Comparison of ENCODE assay signal across 1 cellular context in the genomic region with DNA sequence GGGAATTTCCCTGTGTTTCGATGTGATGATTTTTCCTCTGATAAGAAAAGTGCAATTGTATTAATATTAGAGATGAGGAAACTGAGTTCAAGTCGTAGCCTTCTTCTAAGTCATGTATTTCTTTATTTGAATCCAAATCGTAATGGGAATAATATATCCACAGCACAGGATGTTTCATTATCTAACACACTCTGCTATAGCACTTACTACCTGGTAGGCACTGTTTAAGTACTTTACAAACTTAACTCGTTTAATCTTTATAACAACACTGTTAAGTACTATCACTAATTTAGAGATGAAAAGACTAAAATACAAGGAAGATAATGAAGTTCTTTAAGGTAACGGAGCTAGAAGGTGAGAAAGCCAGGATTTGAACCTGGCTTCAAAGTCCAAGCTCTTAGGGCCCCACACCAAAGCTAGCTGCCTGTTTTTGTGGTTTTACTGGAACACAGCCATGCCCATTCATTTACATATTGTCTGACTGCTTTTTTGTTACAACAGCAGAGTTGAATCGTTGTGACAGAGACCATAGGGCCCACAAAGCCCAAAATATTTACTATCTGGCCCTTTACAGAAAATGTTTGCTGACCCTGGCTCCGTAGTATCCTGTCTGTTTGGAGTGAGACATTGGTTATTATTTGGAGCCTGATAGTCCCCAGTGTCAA.
TF ChIP-seq lines count a peak whose summit lies in the region.

No MANE protein-coding gene starts in this region.

TF ChIP-seq in HepG2, 621 proteins besides CTCF, POLR2A, EP300 and RAD21 (continued from another document and continues in another):
- TF ChIP-seq, protein P1, sequence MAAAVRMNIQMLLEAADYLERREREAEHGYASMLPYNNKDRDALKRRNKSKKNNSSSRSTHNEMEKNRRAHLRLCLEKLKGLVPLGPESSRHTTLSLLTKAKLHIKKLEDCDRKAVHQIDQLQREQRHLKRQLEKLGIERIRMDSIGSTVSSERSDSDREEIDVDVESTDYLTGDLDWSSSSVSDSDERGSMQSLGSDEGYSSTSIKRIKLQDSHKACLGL (CRISPR knock-in tag; IDR thresholded peaks at IDR 0.05), result no peak
- 0 out of 2 replicates have a peak, but pooled peaks have one; percentile 41 for TF ChIP-seq ZZZ3 (CRISPR knock-in tag; IDR thresholded peaks at IDR 0.05; ENCODE audit: borderline replicate concordance)
- peak; percentile 73; the same call in 1 of the 2 replicates for TF ChIP-seq TBX3 (IDR thresholded peaks at IDR 0.05; ENCODE audit: borderline replicate concordance)
- TF ChIP-seq, protein P2, sequence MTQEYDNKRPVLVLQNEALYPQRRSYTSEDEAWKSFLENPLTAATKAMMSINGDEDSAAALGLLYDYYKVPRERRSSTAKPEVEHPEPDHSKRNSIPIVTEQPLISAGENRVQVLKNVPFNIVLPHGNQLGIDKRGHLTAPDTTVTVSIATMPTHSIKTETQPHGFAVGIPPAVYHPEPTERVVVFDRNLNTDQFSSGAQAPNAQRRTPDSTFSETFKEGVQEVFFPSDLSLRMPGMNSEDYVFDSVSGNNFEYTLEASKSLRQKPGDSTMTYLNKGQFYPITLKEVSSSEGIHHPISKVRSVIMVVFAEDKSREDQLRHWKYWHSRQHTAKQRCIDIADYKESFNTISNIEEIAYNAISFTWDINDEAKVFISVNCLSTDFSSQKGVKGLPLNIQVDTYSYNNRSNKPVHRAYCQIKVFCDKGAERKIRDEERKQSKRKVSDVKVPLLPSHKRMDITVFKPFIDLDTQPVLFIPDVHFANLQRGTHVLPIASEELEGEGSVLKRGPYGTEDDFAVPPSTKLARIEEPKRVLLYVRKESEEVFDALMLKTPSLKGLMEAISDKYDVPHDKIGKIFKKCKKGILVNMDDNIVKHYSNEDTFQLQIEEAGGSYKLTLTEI (CRISPR knock-in tag; conservative IDR thresholded peaks at IDR 0.05), result no peak
- TF ChIP-seq, protein P3, sequence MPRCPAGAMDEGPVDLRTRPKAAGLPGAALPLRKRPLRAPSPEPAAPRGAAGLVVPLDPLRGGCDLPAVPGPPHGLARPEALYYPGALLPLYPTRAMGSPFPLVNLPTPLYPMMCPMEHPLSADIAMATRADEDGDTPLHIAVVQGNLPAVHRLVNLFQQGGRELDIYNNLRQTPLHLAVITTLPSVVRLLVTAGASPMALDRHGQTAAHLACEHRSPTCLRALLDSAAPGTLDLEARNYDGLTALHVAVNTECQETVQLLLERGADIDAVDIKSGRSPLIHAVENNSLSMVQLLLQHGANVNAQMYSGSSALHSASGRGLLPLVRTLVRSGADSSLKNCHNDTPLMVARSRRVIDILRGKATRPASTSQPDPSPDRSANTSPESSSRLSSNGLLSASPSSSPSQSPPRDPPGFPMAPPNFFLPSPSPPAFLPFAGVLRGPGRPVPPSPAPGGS (CRISPR knock-in tag; IDR thresholded peaks at IDR 0.05), result no peak
- no peak for TF ChIP-seq PCBP2 (optimal IDR thresholded peaks at IDR 0.05; ENCODE audit: low read depth, low read length, poor library complexity, severe bottlenecking)
- TF ChIP-seq ZNF235 (CRISPR knock-in tag; IDR thresholded peaks at IDR 0.05; ENCODE audit: borderline replicate concordance), result no peak
- peak; percentile 65; the same call in 1 of the 2 replicates for TF ChIP-seq ZMYM3 (CRISPR knock-in tag; IDR thresholded peaks at IDR 0.05)
- TF ChIP-seq, protein P4, sequence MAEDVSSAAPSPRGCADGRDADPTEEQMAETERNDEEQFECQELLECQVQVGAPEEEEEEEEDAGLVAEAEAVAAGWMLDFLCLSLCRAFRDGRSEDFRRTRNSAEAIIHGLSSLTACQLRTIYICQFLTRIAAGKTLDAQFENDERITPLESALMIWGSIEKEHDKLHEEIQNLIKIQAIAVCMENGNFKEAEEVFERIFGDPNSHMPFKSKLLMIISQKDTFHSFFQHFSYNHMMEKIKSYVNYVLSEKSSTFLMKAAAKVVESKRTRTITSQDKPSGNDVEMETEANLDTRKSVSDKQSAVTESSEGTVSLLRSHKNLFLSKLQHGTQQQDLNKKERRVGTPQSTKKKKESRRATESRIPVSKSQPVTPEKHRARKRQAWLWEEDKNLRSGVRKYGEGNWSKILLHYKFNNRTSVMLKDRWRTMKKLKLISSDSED (CRISPR knock-in tag; IDR thresholded peaks at IDR 0.05), result no peak
- TF ChIP-seq TCF12 (IDR thresholded peaks at IDR 0.05), result no peak
- no peak for TF ChIP-seq TCF12 (CRISPR knock-in tag; IDR thresholded peaks at IDR 0.05)
- TF ChIP-seq CREB1 (IDR thresholded peaks at IDR 0.05), result no peak
- TF ChIP-seq CREB1 (CRISPR knock-in tag; IDR thresholded peaks at IDR 0.05), result peak; percentile 60
- TF ChIP-seq GZF1 (CRISPR knock-in tag; IDR thresholded peaks at IDR 0.05), result no peak
- no peak for TF ChIP-seq HIVEP1 (CRISPR knock-in tag; IDR thresholded peaks at IDR 0.05)
- TF ChIP-seq, protein P5, sequence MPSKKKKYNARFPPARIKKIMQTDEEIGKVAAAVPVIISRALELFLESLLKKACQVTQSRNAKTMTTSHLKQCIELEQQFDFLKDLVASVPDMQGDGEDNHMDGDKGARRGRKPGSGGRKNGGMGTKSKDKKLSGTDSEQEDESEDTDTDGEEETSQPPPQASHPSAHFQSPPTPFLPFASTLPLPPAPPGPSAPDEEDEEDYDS (CRISPR knock-in tag; IDR thresholded peaks at IDR 0.05), result peak; percentile 53; the same call in 1 of the 2 replicates
- no peak for TF ChIP-seq KAT2B (IDR thresholded peaks at IDR 0.05; ENCODE audit: borderline replicate concordance, low read depth, low read length)
- TF ChIP-seq, protein P6, sequence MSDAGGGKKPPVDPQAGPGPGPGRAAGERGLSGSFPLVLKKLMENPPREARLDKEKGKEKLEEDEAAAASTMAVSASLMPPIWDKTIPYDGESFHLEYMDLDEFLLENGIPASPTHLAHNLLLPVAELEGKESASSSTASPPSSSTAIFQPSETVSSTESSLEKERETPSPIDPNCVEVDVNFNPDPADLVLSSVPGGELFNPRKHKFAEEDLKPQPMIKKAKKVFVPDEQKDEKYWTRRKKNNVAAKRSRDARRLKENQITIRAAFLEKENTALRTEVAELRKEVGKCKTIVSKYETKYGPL (CRISPR knock-in tag; IDR thresholded peaks at IDR 0.05), result no peak
- no peak for TF ChIP-seq ZNF274 (CRISPR knock-in tag; IDR thresholded peaks at IDR 0.05)
- TF ChIP-seq ZKSCAN5 (CRISPR knock-in tag; IDR thresholded peaks at IDR 0.05), result no peak
- TF ChIP-seq ZNF160 (CRISPR knock-in tag; IDR thresholded peaks at IDR 0.05), result no peak
- no peak for TF ChIP-seq ATRX (CRISPR knock-in tag; IDR thresholded peaks at IDR 0.05; ENCODE audit: borderline replicate concordance)
- TF ChIP-seq ZNF788 (CRISPR knock-in tag; IDR thresholded peaks at IDR 0.05; ENCODE audit: borderline replicate concordance), result no peak; the same call in 1 of the 2 replicates
- TF ChIP-seq SAP130 (CRISPR knock-in tag; IDR thresholded peaks at IDR 0.05; ENCODE audit: low read depth), result peak; percentile 85
- TF ChIP-seq MAFF (IDR thresholded peaks at IDR 0.05; ENCODE audit: low read depth, low read length), result no peak
- TF ChIP-seq RBM39 (IDR thresholded peaks at IDR 0.05; ENCODE audit: low read depth, low read length, poor library complexity, severe bottlenecking), result no peak
- no peak for TF ChIP-seq ZNF20 (CRISPR knock-in tag; IDR thresholded peaks at IDR 0.05)
- no peak for TF ChIP-seq ZNF816 (CRISPR knock-in tag; IDR thresholded peaks at IDR 0.05; ENCODE audit: borderline replicate concordance)
- TF ChIP-seq, protein P7, sequence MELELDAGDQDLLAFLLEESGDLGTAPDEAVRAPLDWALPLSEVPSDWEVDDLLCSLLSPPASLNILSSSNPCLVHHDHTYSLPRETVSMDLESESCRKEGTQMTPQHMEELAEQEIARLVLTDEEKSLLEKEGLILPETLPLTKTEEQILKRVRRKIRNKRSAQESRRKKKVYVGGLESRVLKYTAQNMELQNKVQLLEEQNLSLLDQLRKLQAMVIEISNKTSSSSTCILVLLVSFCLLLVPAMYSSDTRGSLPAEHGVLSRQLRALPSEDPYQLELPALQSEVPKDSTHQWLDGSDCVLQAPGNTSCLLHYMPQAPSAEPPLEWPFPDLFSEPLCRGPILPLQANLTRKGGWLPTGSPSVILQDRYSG (CRISPR knock-in tag; IDR thresholded peaks at IDR 0.05), result no peak
- no peak for TF ChIP-seq ZNF674 (CRISPR knock-in tag; IDR thresholded peaks at IDR 0.05; ENCODE audit: low read depth)
- no peak for TF ChIP-seq GABPB1 (CRISPR knock-in tag; IDR thresholded peaks at IDR 0.05)
- no peak for TF ChIP-seq ZNF781 (CRISPR knock-in tag; IDR thresholded peaks at IDR 0.05; ENCODE audit: borderline replicate concordance, not compliant biosample characterization)
- no peak for TF ChIP-seq TCF7L2 (IDR thresholded peaks at IDR 0.05; ENCODE audit: low read depth, low read length)
- no peak for TF ChIP-seq SMARCC2 (IDR thresholded peaks at IDR 0.05)
- no peak for TF ChIP-seq MLLT10 (CRISPR knock-in tag; IDR thresholded peaks at IDR 0.05)
- TF ChIP-seq POGZ (CRISPR knock-in tag; IDR thresholded peaks at IDR 0.05), result peak; percentile 34; the same call in 1 of the 2 replicates
- TF ChIP-seq ELF1 (CRISPR knock-in tag; IDR thresholded peaks at IDR 0.05), result no peak
- no peak for TF ChIP-seq EHMT2 (IDR thresholded peaks at IDR 0.05; ENCODE audit: borderline replicate concordance, low read depth, low read length)
- TF ChIP-seq, protein P8, sequence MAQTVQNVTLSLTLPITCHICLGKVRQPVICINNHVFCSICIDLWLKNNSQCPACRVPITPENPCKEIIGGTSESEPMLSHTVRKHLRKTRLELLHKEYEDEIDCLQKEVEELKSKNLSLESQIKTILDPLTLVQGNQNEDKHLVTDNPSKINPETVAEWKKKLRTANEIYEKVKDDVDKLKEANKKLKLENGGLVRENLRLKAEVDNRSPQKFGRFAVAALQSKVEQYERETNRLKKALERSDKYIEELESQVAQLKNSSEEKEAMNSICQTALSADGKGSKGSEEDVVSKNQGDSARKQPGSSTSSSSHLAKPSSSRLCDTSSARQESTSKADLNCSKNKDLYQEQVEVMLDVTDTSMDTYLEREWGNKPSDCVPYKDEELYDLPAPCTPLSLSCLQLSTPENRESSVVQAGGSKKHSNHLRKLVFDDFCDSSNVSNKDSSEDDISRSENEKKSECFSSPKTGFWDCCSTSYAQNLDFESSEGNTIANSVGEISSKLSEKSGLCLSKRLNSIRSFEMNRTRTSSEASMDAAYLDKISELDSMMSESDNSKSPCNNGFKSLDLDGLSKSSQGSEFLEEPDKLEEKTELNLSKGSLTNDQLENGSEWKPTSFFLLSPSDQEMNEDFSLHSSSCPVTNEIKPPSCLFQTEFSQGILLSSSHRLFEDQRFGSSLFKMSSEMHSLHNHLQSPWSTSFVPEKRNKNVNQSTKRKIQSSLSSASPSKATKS (CRISPR knock-in tag; IDR thresholded peaks at IDR 0.05), result 0 out of 2 replicates have a peak, but pooled peaks have one; percentile 33
- TF ChIP-seq ZNF33B (CRISPR knock-in tag; IDR thresholded peaks at IDR 0.05), result no peak
- TF ChIP-seq RBM22 (optimal IDR thresholded peaks at IDR 0.05; ENCODE audit: low read length), result no peak
- TF ChIP-seq, protein P9, sequence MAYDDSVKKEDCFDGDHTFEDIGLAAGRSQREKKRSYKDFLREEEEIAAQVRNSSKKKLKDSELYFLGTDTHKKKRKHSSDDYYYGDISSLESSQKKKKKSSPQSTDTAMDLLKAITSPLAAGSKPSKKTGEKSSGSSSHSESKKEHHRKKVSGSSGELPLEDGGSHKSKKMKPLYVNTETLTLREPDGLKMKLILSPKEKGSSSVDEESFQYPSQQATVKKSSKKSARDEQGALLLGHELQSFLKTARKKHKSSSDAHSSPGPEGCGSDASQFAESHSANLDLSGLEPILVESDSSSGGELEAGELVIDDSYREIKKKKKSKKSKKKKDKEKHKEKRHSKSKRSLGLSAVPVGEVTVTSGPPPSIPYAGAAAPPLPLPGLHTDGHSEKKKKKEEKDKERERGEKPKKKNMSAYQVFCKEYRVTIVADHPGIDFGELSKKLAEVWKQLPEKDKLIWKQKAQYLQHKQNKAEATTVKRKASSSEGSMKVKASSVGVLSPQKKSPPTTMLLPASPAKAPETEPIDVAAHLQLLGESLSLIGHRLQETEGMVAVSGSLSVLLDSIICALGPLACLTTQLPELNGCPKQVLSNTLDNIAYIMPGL (CRISPR knock-in tag; IDR thresholded peaks at IDR 0.05; ENCODE audit: borderline replicate concordance in 1 of 2, low read depth in 1 of 2), result no peak; a peak in 1 of 4 replicates
- no peak for TF ChIP-seq SCMH1 (CRISPR knock-in tag; IDR thresholded peaks at IDR 0.05; ENCODE audit: borderline replicate concordance)
- no peak for TF ChIP-seq ZNF44 (CRISPR knock-in tag; IDR thresholded peaks at IDR 0.05)
- no peak for TF ChIP-seq ZNF251 (CRISPR knock-in tag; IDR thresholded peaks at IDR 0.05)
- no peak for TF ChIP-seq NFATC3 (CRISPR knock-in tag; IDR thresholded peaks at IDR 0.05)
- TF ChIP-seq NR2F6 (IDR thresholded peaks at IDR 0.05), result peak; percentile 45; the same call in 1 of the 2 replicates
- TF ChIP-seq NR2F6 (CRISPR knock-in tag; IDR thresholded peaks at IDR 0.05), result peak; percentile 63
- no peak for TF ChIP-seq NCOA5 (CRISPR knock-in tag; IDR thresholded peaks at IDR 0.05)
- TF ChIP-seq, protein P10, sequence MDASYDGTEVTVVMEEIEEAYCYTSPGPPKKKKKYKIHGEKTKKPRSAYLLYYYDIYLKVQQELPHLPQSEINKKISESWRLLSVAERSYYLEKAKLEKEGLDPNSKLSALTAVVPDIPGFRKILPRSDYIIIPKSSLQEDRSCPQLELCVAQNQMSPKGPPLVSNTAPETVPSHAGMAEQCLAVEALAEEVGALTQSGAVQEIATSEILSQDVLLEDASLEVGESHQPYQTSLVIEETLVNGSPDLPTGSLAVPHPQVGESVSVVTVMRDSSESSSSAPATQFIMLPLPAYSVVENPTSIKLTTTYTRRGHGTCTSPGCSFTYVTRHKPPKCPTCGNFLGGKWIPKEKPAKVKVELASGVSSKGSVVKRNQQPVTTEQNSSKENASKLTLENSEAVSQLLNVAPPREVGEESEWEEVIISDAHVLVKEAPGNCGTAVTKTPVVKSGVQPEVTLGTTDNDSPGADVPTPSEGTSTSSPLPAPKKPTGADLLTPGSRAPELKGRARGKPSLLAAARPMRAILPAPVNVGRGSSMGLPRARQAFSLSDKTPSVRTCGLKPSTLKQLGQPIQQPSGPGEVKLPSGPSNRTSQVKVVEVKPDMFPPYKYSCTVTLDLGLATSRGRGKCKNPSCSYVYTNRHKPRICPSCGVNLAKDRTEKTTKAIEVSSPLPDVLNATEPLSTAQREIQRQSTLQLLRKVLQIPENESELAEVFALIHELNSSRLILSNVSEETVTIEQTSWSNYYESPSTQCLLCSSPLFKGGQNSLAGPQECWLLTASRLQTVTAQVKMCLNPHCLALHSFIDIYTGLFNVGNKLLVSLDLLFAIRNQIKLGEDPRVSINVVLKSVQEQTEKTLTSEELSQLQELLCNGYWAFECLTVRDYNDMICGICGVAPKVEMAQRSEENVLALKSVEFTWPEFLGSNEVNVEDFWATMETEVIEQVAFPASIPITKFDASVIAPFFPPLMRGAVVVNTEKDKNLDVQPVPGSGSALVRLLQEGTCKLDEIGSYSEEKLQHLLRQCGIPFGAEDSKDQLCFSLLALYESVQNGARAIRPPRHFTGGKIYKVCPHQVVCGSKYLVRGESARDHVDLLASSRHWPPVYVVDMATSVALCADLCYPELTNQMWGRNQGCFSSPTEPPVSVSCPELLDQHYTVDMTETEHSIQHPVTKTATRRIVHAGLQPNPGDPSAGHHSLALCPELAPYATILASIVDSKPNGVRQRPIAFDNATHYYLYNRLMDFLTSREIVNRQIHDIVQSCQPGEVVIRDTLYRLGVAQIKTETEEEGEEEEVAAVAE (CRISPR knock-in tag; IDR thresholded peaks at IDR 0.05; ENCODE audit: borderline replicate concordance), result 0 out of 2 replicates have a peak, but pooled peaks have one; percentile 43
